ENCODE assay signal across 24 cellular contexts in genomic region chr15:86756688-86757087, GRCh38.
A peak's percentile ranks its signal among the peaks of the same experiment; 100 is the strongest.
DNase-seq lines count a peak whose midpoint lies in the region; TF ChIP-seq lines count a peak whose summit lies in the region.
"Had no signal": no experiment of that assay in that cellular context is flagged by ENCODE, and none has a peak within 500 bp of the region (broad histone marks: within the 10 kb centered on the region; RNA-seq: fewer than 3 reads in every experiment).

No MANE protein-coding gene starts in this region.

- no peak overlapping the region for H2AK5ac ChIP-seq in H9 (ENCODE audit: insufficient read length, low read length)
- H2AK5ac ChIP-seq in mesendoderm (ENCODE audit: low read length) = no peak overlapping the region

- H3K23ac ChIP-seq in H9 (ENCODE audit: insufficient read length, low read depth, low read length) (no peak overlapping the region), mesendoderm (ENCODE audit: low read length) (no peak overlapping the region)

- H3K56ac ChIP-seq in H9 (ENCODE audit: insufficient read length, low read depth, low read length) (no peak overlapping the region), mesendoderm (ENCODE audit: low read length) (no peak overlapping the region)

- H3K36me3 ChIP-seq in mesendoderm (ENCODE audit: control insufficient read depth, insufficient read depth, low read length) = no peaks in the 10 kb centered on the region
- H3K36me3 ChIP-seq: sigmoid colon had no signal

- H4K91ac ChIP-seq in H9 (ENCODE audit: insufficient read length, low read depth, low read length) = no peak overlapping the region

- DNase-seq in Ammon's horn (ENCODE audit: low spot score) (peak; percentile 6), H9 (no peak), mesendoderm (peak; percentile 15), dermis blood vessel endothelial cell (no peak), NCI-H146 (lab: John Stamatoyannopoulos, UW) (no peak)
- DNase-seq in activated T-helper 1 cell treated with anti-CD3 and anti-CD28 coated beads, Interleukin-12 subunit alpha, Interleukin-12 subunit beta, Interleukin-2, Interleukin-4 antibody, amounts not matched to agents 30 ng/mL and 10 ng/mL and 1 ng/mL, durations not matched to agents 14 hours and 24 hours and 36 hours (ENCODE audit: low spot score) = no peak
- no peak for DNase-seq in activated naive CD4-positive, alpha-beta T cell treated with Interleukin-2 at 50 U/mL for 16 hours
- DNase-seq: activated naive CD4-positive, alpha-beta T cell treated with anti-CD3 and anti-CD28 coated beads, Interleukin-2, amount 10 ng/mL, durations not matched to agents 7 days and 5 days; activated T-cell treated with anti-CD3 and anti-CD28 coated beads, Interleukin-2, amount 50 U/mL, for 1 hour; CD4-positive, CD25-positive, alpha-beta regulatory T cell; central memory CD4-positive, alpha-beta T cell; DMS153; hippocampal formation; Kasumi-1; left ventricle myocardium superior; midbrain; NCI-H1105; NCI-H510A; posterior cingulate gyrus; sigmoid colon; substantia nigra; T1000 had no signal

- H3K23me2 ChIP-seq in H9 (ENCODE audit: insufficient read length, low read depth, low read length, poor library complexity, severe bottlenecking) = no peaks in the 10 kb centered on the region

- H3K4me3 ChIP-seq in mesendoderm (ENCODE audit: low read length) = no peak overlapping the region
- H3K4me3 ChIP-seq: GM12878, sigmoid colon had no signal

- H3K36me3 Mint-ChIP-seq in H9 (ENCODE audit: insufficient read depth in 1 of 3, low read depth in 3 of 3) = no peaks in the 10 kb centered on the region
- H3K36me3 Mint-ChIP-seq in activated T-helper 1 cell treated with anti-CD3 and anti-CD28 coated beads, Interleukin-12 subunit alpha, Interleukin-12 subunit beta, Interleukin-2, Interleukin-4 antibody, amounts not matched to agents 30 ng/mL and 10 ng/mL and 1 ng/mL, durations not matched to agents 14 hours and 24 hours and 36 hours (ENCODE audit: low read depth) = no peaks in the 10 kb centered on the region
- H3K36me3 Mint-ChIP-seq: activated naive CD4-positive, alpha-beta T cell treated with anti-CD3 and anti-CD28 coated beads, Interleukin-2, amount 10 ng/mL, durations not matched to agents 7 days and 5 days; CD4-positive, CD25-positive, alpha-beta regulatory T cell had no signal

- H4K5ac ChIP-seq in H9 (ENCODE audit: insufficient read length, low read depth, low read length) (no peak overlapping the region), mesendoderm (ENCODE audit: low read length) (no peak overlapping the region)

- H3K9ac ChIP-seq in H9 (ENCODE audit: extremely low read depth, insufficient read length, low read length) (no peak overlapping the region), mesendoderm (ENCODE audit: low read length) (no peak overlapping the region)

- H3K79me1 ChIP-seq in H9 (ENCODE audit: insufficient read depth, low read depth, low read length, poor library complexity, severe bottlenecking) (no peaks in the 10 kb centered on the region), mesendoderm (ENCODE audit: low read length) (no peaks in the 10 kb centered on the region)

- no peak overlapping the region for H3K4me2 ChIP-seq in H9 (ENCODE audit: insufficient read depth, insufficient read length, low read length)
- no peak overlapping the region for H3K4me2 ChIP-seq in mesendoderm (ENCODE audit: low read length)

- H3K9me3 Mint-ChIP-seq in H9 = no peaks in the 10 kb centered on the region
- H3K9me3 Mint-ChIP-seq in activated T-helper 1 cell treated with anti-CD3 and anti-CD28 coated beads, Interleukin-12 subunit alpha, Interleukin-12 subunit beta, Interleukin-2, Interleukin-4 antibody, amounts not matched to agents 30 ng/mL and 10 ng/mL and 1 ng/mL, durations not matched to agents 14 hours and 24 hours and 36 hours = no peaks in the 10 kb centered on the region
- H3K9me3 Mint-ChIP-seq: activated naive CD4-positive, alpha-beta T cell treated with anti-CD3 and anti-CD28 coated beads, Interleukin-2, amount 10 ng/mL, durations not matched to agents 7 days and 5 days; nephron had no signal

- no peak overlapping the region for H2AFZ ChIP-seq in H9 (ENCODE audit: low read length)

- H3K27me3 ChIP-seq in H9 (ENCODE audit: insufficient read depth, low read length) (no peaks in the 10 kb centered on the region), mesendoderm (ENCODE audit: insufficient read depth, low read length, poor library complexity) (no peaks in the 10 kb centered on the region)
- H3K27me3 ChIP-seq: sigmoid colon had no signal

- peak; percentile 55 for TF ChIP-seq CTCF in H9 (conservative IDR thresholded peaks at IDR 0.05)

- H2BK5ac ChIP-seq in H9 (ENCODE audit: insufficient read length, low read length) (no peak overlapping the region), mesendoderm (ENCODE audit: low read length) (no peak overlapping the region)

- H3K79me2 ChIP-seq in H9 (ENCODE audit: insufficient read depth, low read length) = no peaks in the 10 kb centered on the region
- H3K79me2 ChIP-seq in mesendoderm (ENCODE audit: control insufficient read depth, insufficient read depth, low read length) = no peaks in the 10 kb centered on the region

- no peaks in the 10 kb centered on the region for H3K9me3 ChIP-seq in H9 (ENCODE audit: control insufficient read depth, low read depth, low read length)

- H4K8ac ChIP-seq in H9 (replicated peaks; ENCODE audit: insufficient read length, low read depth, low read length) (no peak overlapping the region), mesendoderm (ENCODE audit: low read depth, low read length) (no peak overlapping the region)

- no peaks in the 10 kb centered on the region; a peak in 1 of 4 replicates for H3K4me1 Mint-ChIP-seq in H9
- no peaks in the 10 kb centered on the region for H3K4me1 Mint-ChIP-seq in activated T-helper 1 cell treated with anti-CD3 and anti-CD28 coated beads, Interleukin-12 subunit alpha, Interleukin-12 subunit beta, Interleukin-2, Interleukin-4 antibody, amounts not matched to agents 30 ng/mL and 10 ng/mL and 1 ng/mL, durations not matched to agents 14 hours and 24 hours and 36 hours (ENCODE audit: low read depth)
- H3K4me1 Mint-ChIP-seq: activated naive CD4-positive, alpha-beta T cell treated with anti-CD3 and anti-CD28 coated beads, Interleukin-2, amount 10 ng/mL, durations not matched to agents 7 days and 5 days; CD4-positive, CD25-positive, alpha-beta regulatory T cell; nephron had no signal

- intact Hi-C loops in activated T-helper 1 cell treated with anti-CD3 and anti-CD28 coated beads, Interleukin-12 subunit alpha, Interleukin-12 subunit beta, Interleukin-2, Interleukin-4 antibody, amounts not matched to agents 30 ng/mL and 10 ng/mL and 1 ng/mL, durations not matched to agents 14 hours and 24 hours and 36 hours (cut with micrococcal nuclease) = no loop called here

- no peaks in the 10 kb centered on the region for H4K20me1 ChIP-seq in H9 (ENCODE audit: control insufficient read depth, insufficient read depth, insufficient read length)

- H3K27ac Mint-ChIP-seq in H9 = no peak overlapping the region
- H3K27ac Mint-ChIP-seq in activated T-helper 1 cell treated with anti-CD3 and anti-CD28 coated beads, Interleukin-12 subunit alpha, Interleukin-12 subunit beta, Interleukin-2, Interleukin-4 antibody, amounts not matched to agents 30 ng/mL and 10 ng/mL and 1 ng/mL, durations not matched to agents 14 hours and 24 hours and 36 hours = peak overlapping the region; percentile 18
- H3K27ac Mint-ChIP-seq: activated naive CD4-positive, alpha-beta T cell treated with anti-CD3 and anti-CD28 coated beads, Interleukin-2, amount 10 ng/mL, durations not matched to agents 7 days and 5 days; CD4-positive, CD25-positive, alpha-beta regulatory T cell; nephron had no signal

- H3K14ac ChIP-seq in H9 (ENCODE audit: insufficient read depth, low read length) = no peak overlapping the region

- no peak overlapping the region for H3K18ac ChIP-seq in H9 (ENCODE audit: insufficient read length, low read depth, low read length)
- no peak overlapping the region for H3K18ac ChIP-seq in mesendoderm (ENCODE audit: low read length)

- no peak overlapping the region for H2BK15ac ChIP-seq in H9 (ENCODE audit: low read depth, low read length)
- H2BK15ac ChIP-seq in mesendoderm (replicated peaks; ENCODE audit: low read depth) = no peak overlapping the region

- H3K27ac ChIP-seq in H9 (ENCODE audit: insufficient read length, low read depth, low read length) (no peak overlapping the region), mesendoderm (ENCODE audit: low read depth, low read length) (no peak overlapping the region)
- H3K27ac ChIP-seq: sigmoid colon had no signal

- H3K4me3 Mint-ChIP-seq in H9 = no peak overlapping the region
- H3K4me3 Mint-ChIP-seq in activated T-helper 1 cell treated with anti-CD3 and anti-CD28 coated beads, Interleukin-12 subunit alpha, Interleukin-12 subunit beta, Interleukin-2, Interleukin-4 antibody, amounts not matched to agents 30 ng/mL and 10 ng/mL and 1 ng/mL, durations not matched to agents 14 hours and 24 hours and 36 hours = no peak overlapping the region
- H3K4me3 Mint-ChIP-seq: activated naive CD4-positive, alpha-beta T cell treated with anti-CD3 and anti-CD28 coated beads, Interleukin-2, amount 10 ng/mL, durations not matched to agents 7 days and 5 days; CD4-positive, CD25-positive, alpha-beta regulatory T cell; nephron had no signal

- H2BK12ac ChIP-seq in H9 (ENCODE audit: insufficient read length, low read depth, low read length) = no peak overlapping the region

- H3T11ph ChIP-seq in H9 (ENCODE audit: low read length) = no peak overlapping the region

- H3K4me1 ChIP-seq in H9 (ENCODE audit: insufficient read depth, low read length) (no peaks in the 10 kb centered on the region), mesendoderm (ENCODE audit: control insufficient read depth, low read depth, low read length) (peaks cover 4% of the 10 kb centered on the region)
- H3K4me1 ChIP-seq: sigmoid colon had no signal

- H3K4ac ChIP-seq in H9 (ENCODE audit: low read depth, low read length) (no peak overlapping the region), mesendoderm (ENCODE audit: low read depth, low read length) (no peak overlapping the region)

- H2BK120ac ChIP-seq in H9 (ENCODE audit: low read depth, low read length, poor library complexity, severe bottlenecking) (no peak overlapping the region), mesendoderm (ENCODE audit: low read depth, low read length) (no peak overlapping the region)

- no CpG with 5 or more reads among the region's 3 CpGs for WGBS in H9 (ENCODE audit: extremely low coverage, insufficient read length, low lambda C conversion rate)
- WGBS in mesendoderm (ENCODE audit: extremely low coverage, insufficient coverage, low lambda C conversion rate) = no CpG with 5 or more reads among the region's 3 CpGs

- peaks cover 2% of the 10 kb centered on the region; the same call in 1 of the 2 replicates for H3K27me3 Mint-ChIP-seq in H9 (ENCODE audit: low read depth)
- no peaks in the 10 kb centered on the region for H3K27me3 Mint-ChIP-seq in activated T-helper 1 cell treated with anti-CD3 and anti-CD28 coated beads, Interleukin-12 subunit alpha, Interleukin-12 subunit beta, Interleukin-2, Interleukin-4 antibody, amounts not matched to agents 30 ng/mL and 10 ng/mL and 1 ng/mL, durations not matched to agents 14 hours and 24 hours and 36 hours (ENCODE audit: insufficient read depth)
- H3K27me3 Mint-ChIP-seq: activated naive CD4-positive, alpha-beta T cell treated with anti-CD3 and anti-CD28 coated beads, Interleukin-2, amount 10 ng/mL, durations not matched to agents 7 days and 5 days had no signal

- no peak overlapping the region for H2BK20ac ChIP-seq in H9 (ENCODE audit: low read depth, low read length, poor library complexity, severe bottlenecking)

Comparison
In these comparisons a context has a peak if more than half of its experiments do, and no peak if none do; other contexts are left out.
1. DNase-seq: peak in Ammon's horn (single experiment) and mesendoderm (single experiment); none in H9 (single experiment), activated T-helper 1 cell treated with anti-CD3 and anti-CD28 coated beads, Interleukin-12 subunit alpha, Interleukin-12 subunit beta, Interleukin-2, Interleukin-4 antibody, amounts not matched to agents 30 ng/mL and 10 ng/mL and 1 ng/mL, durations not matched to agents 14 hours and 24 hours and 36 hours (single experiment), dermis blood vessel endothelial cell (single experiment), activated naive CD4-positive, alpha-beta T cell treated with Interleukin-2 at 50 U/mL for 16 hours (single experiment) and NCI-H146 (single experiment).